4 cellular contexts compared by ENCODE assay signal in the genomic region with DNA sequence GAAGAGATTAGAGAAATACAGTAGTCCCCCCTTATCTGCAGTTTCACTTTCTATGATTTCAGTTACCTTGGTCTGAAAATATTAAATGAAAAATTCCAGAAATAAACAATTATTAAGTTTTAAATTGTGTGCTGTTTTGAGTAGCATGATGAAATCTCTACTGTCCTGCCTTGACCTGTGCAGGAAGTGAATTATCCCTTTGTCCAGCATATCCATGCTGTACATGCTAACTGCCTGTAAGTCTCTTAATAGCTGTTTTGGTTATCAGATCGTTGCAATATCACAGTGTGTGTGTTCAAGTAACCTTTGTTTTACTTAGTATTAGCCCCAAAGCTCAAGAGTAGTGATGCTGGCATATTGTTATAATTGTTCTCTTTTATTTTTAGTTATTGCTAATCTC.
TF ChIP-seq lines count a peak whose summit lies in the region.

No MANE protein-coding gene starts in this region.

TF ChIP-seq in SK-N-SH, 30 proteins besides CTCF, POLR2A, EP300 and RAD21:
- TF ChIP-seq TCF12 (IDR thresholded peaks at IDR 0.05) (no peak), GATA2 (CRISPR knock-in tag; IDR thresholded peaks at IDR 0.05) (peak; percentile 50; the same call in 1 of the 2 replicates)

TF ChIP-seq in SK-N-SH treated with all-trans-retinoic acid at 6 μM for 48 hours, 23 proteins besides CTCF, POLR2A, EP300 and RAD21:
- no peak for TF ChIP-seq ZFP3 (CRISPR knock-in tag; IDR thresholded peaks at IDR 0.05)
- TF ChIP-seq RARB (CRISPR knock-in tag; IDR thresholded peaks at IDR 0.05), result no peak
- TF ChIP-seq GLIS3 (CRISPR knock-in tag; IDR thresholded peaks at IDR 0.05), result no peak

TF ChIP-seq in K562, 482 proteins besides CTCF, POLR2A, EP300 and RAD21 (continues in another document):
- no peak for TF ChIP-seq SAP30 (IDR thresholded peaks at IDR 0.05; ENCODE audit: borderline replicate concordance, insufficient read depth, low read depth, low read length, poor library complexity, severe bottlenecking)
- TF ChIP-seq NFIX (CRISPR knock-in tag; IDR thresholded peaks at IDR 0.05; ENCODE audit: low read depth), result no peak
- no peak for TF ChIP-seq BCL6 (CRISPR knock-in tag; IDR thresholded peaks at IDR 0.05)
- no peak for TF ChIP-seq ESRRA (IDR thresholded peaks at IDR 0.05; ENCODE audit: borderline replicate concordance, low read depth)
- no peak for TF ChIP-seq HOXB6 (CRISPR knock-in tag; IDR thresholded peaks at IDR 0.05; ENCODE audit: borderline replicate concordance)
- TF ChIP-seq, protein P1, sequence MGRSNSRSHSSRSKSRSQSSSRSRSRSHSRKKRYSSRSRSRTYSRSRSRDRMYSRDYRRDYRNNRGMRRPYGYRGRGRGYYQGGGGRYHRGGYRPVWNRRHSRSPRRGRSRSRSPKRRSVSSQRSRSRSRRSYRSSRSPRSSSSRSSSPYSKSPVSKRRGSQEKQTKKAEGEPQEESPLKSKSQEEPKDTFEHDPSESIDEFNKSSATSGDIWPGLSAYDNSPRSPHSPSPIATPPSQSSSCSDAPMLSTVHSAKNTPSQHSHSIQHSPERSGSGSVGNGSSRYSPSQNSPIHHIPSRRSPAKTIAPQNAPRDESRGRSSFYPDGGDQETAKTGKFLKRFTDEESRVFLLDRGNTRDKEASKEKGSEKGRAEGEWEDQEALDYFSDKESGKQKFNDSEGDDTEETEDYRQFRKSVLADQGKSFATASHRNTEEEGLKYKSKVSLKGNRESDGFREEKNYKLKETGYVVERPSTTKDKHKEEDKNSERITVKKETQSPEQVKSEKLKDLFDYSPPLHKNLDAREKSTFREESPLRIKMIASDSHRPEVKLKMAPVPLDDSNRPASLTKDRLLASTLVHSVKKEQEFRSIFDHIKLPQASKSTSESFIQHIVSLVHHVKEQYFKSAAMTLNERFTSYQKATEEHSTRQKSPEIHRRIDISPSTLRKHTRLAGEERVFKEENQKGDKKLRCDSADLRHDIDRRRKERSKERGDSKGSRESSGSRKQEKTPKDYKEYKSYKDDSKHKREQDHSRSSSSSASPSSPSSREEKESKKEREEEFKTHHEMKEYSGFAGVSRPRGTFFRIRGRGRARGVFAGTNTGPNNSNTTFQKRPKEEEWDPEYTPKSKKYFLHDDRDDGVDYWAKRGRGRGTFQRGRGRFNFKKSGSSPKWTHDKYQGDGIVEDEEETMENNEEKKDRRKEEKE (IDR thresholded peaks at IDR 0.05; ENCODE audit: borderline replicate concordance in 1 of 2, control insufficient read depth in 1 of 2, low read depth in 2 of 2, low read length in 1 of 2), result no peak
- TF ChIP-seq ZNF239 (CRISPR knock-in tag; IDR thresholded peaks at IDR 0.05), result no peak
- TF ChIP-seq, protein P2, sequence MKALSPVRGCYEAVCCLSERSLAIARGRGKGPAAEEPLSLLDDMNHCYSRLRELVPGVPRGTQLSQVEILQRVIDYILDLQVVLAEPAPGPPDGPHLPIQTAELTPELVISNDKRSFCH (CRISPR knock-in tag; IDR thresholded peaks at IDR 0.05), result no peak
- TF ChIP-seq, protein P2 (tag; IDR thresholded peaks at IDR 0.05), result no peak
- TF ChIP-seq LCOR (CRISPR knock-in tag; IDR thresholded peaks at IDR 0.05), result no peak
- TF ChIP-seq, protein P3, sequence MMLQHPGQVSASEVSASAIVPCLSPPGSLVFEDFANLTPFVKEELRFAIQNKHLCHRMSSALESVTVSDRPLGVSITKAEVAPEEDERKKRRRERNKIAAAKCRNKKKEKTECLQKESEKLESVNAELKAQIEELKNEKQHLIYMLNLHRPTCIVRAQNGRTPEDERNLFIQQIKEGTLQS (IDR thresholded peaks at IDR 0.05), result peak; percentile 23; the same call in 1 of the 2 replicates
- TF ChIP-seq, protein P3 (CRISPR knock-in tag; conservative IDR thresholded peaks at IDR 0.05), result no peak
- TF ChIP-seq, protein P4, sequence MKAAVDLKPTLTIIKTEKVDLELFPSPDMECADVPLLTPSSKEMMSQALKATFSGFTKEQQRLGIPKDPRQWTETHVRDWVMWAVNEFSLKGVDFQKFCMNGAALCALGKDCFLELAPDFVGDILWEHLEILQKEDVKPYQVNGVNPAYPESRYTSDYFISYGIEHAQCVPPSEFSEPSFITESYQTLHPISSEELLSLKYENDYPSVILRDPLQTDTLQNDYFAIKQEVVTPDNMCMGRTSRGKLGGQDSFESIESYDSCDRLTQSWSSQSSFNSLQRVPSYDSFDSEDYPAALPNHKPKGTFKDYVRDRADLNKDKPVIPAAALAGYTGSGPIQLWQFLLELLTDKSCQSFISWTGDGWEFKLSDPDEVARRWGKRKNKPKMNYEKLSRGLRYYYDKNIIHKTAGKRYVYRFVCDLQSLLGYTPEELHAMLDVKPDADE (conservative IDR thresholded peaks at IDR 0.05; ENCODE audit: control insufficient read depth, low read depth, low read length), result no peak
- TF ChIP-seq CEBPB (tag; IDR thresholded peaks at IDR 0.05), result 0 out of 2 replicates have a peak, but pooled peaks have one; percentile 15
- TF ChIP-seq, protein P5, sequence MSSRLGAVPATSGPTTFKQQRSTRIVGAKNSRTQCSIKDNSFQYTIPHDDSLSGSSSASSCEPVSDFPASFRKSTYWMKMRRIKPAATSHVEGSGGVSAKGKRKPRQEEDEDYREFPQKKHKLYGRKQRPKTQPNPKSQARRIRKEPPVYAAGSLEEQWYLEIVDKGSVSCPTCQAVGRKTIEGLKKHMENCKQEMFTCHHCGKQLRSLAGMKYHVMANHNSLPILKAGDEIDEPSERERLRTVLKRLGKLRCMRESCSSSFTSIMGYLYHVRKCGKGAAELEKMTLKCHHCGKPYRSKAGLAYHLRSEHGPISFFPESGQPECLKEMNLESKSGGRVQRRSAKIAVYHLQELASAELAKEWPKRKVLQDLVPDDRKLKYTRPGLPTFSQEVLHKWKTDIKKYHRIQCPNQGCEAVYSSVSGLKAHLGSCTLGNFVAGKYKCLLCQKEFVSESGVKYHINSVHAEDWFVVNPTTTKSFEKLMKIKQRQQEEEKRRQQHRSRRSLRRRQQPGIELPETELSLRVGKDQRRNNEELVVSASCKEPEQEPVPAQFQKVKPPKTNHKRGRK (tag; IDR thresholded peaks at IDR 0.05), result no peak
- TF ChIP-seq, protein P6, sequence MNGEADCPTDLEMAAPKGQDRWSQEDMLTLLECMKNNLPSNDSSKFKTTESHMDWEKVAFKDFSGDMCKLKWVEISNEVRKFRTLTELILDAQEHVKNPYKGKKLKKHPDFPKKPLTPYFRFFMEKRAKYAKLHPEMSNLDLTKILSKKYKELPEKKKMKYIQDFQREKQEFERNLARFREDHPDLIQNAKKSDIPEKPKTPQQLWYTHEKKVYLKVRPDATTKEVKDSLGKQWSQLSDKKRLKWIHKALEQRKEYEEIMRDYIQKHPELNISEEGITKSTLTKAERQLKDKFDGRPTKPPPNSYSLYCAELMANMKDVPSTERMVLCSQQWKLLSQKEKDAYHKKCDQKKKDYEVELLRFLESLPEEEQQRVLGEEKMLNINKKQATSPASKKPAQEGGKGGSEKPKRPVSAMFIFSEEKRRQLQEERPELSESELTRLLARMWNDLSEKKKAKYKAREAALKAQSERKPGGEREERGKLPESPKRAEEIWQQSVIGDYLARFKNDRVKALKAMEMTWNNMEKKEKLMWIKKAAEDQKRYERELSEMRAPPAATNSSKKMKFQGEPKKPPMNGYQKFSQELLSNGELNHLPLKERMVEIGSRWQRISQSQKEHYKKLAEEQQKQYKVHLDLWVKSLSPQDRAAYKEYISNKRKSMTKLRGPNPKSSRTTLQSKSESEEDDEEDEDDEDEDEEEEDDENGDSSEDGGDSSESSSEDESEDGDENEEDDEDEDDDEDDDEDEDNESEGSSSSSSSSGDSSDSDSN (IDR thresholded peaks at IDR 0.05; ENCODE audit: borderline replicate concordance in 1 of 2, low read depth in 2 of 2, low read length in 2 of 2), result no peak

TF ChIP-seq in GM23338, 12 proteins besides CTCF, POLR2A, EP300 and RAD21:
- TF ChIP-seq POLR2AphosphoS5 (IDR thresholded peaks at IDR 0.05; ENCODE audit: low read depth) (no peak), ZNF331 (CRISPR knock-in tag; IDR thresholded peaks at IDR 0.05; ENCODE audit: low read depth) (no peak), JUNB (IDR thresholded peaks at IDR 0.05; ENCODE audit: unreplicated experiment) (no peak), NANOG (IDR thresholded peaks at IDR 0.05; ENCODE audit: borderline replicate concordance) (no peak), CREB1 (CRISPR knock-in tag; IDR thresholded peaks at IDR 0.05; ENCODE audit: low read depth) (no peak)
- TF ChIP-seq, protein P4 (IDR thresholded peaks at IDR 0.05), result no peak
- TF ChIP-seq, protein P7, sequence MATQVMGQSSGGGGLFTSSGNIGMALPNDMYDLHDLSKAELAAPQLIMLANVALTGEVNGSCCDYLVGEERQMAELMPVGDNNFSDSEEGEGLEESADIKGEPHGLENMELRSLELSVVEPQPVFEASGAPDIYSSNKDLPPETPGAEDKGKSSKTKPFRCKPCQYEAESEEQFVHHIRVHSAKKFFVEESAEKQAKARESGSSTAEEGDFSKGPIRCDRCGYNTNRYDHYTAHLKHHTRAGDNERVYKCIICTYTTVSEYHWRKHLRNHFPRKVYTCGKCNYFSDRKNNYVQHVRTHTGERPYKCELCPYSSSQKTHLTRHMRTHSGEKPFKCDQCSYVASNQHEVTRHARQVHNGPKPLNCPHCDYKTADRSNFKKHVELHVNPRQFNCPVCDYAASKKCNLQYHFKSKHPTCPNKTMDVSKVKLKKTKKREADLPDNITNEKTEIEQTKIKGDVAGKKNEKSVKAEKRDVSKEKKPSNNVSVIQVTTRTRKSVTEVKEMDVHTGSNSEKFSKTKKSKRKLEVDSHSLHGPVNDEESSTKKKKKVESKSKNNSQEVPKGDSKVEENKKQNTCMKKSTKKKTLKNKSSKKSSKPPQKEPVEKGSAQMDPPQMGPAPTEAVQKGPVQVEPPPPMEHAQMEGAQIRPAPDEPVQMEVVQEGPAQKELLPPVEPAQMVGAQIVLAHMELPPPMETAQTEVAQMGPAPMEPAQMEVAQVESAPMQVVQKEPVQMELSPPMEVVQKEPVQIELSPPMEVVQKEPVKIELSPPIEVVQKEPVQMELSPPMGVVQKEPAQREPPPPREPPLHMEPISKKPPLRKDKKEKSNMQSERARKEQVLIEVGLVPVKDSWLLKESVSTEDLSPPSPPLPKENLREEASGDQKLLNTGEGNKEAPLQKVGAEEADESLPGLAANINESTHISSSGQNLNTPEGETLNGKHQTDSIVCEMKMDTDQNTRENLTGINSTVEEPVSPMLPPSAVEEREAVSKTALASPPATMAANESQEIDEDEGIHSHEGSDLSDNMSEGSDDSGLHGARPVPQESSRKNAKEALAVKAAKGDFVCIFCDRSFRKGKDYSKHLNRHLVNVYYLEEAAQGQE (IDR thresholded peaks at IDR 0.05; ENCODE audit: unreplicated experiment), result no peak
TF ChIP-seq in GM23338: peak in this region for 0.
